In the genomic region with DNA sequence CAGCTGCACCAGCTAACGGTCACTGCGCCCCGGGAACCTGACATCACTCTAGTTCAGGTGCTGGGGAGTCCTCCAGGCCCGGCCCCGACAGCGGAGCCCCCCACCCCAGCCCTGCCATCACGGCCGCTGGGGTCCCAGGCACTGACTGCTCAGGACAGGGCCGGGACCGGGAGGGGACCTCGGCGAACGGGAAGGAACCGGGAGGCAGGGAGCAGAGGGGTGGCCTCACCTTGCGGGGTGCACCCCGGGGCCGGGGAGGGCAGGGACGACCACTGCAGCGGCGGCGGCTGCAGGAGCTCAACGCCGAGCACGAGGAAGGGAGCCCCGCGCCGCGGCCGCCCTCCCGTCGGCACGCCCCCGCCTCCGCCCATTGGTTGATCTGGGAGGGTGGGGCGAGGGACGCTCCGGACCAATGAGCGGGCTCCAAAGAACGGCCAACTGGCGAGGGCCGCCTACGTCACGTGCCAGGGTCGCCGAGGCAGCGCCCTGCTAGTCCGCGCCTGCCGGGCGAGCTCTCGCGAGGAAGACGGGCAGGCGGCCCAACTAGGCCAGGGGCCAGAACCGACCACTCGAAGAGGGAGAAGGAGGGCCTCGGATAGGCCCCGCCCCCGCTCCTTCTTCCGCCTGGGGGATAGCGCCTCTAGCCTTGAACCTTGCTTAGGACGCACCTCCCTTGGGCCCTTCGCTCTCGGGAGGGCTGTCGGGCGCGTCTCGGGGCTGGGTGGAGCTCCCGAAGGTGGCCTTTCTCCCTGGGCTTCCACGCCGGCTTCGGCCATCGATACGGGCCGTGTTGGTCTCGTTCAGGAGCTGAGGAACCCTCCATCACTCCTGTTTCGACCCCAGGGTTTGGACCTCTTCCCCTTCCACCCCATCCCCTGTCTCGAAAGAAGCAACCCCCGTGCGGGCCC, we compare ENCODE assay signal across 8 cellular contexts. TPM values are rescaled to one million over a fixed set of nuclear protein-coding genes. Genes with fewer than 3 reads are reported as not detected.
DNase-seq lines count a peak whose midpoint lies in the region; ATAC-seq, FAIRE-seq and TF ChIP-seq lines count a peak whose summit lies in the region.

ADISSP (minus strand) TSS at position 320 of the 908 bp plus-strand sequence. CDS start 7,653 bp downstream, outside the sequence.

- H3K27ac ChIP-seq in OCI-LY3 (ENCODE audit: low read length) (peak within 1 kb of the TSS; percentile 54), mesodermal cell (ENCODE audit: low read depth, low read length, severe bottlenecking) (peak within 1 kb of the TSS; percentile 97)

- H3K4me2 ChIP-seq in OCI-LY3 (ENCODE audit: low read length) = peak within 1 kb of the TSS; percentile 89

- H2AFZ ChIP-seq in OCI-LY3 (ENCODE audit: low read depth, low read length) = peak within 1 kb of the TSS; percentile 49

- no peaks in the 10 kb centered on the region for H3K9me3 ChIP-seq in OCI-LY3 (ENCODE audit: insufficient read depth, low read length)
- no peaks in the 10 kb centered on the region for H3K9me3 ChIP-seq in mesodermal cell (ENCODE audit: control insufficient read depth, low read length)

- no peaks in the 10 kb centered on the region for H3K27me3 ChIP-seq in OCI-LY3 (ENCODE audit: low read depth, low read length)

- H3K4me3 ChIP-seq in OCI-LY3 (ENCODE audit: low read length) = peak within 1 kb of the TSS; percentile 82
- peak within 1 kb of the TSS; percentile 70 for H3K4me3 ChIP-seq in mesodermal cell (ENCODE audit: extremely low read depth, insufficient read depth, low read length, poor library complexity, severe bottlenecking)

- DNase-seq in DMS 273 treated with DMSO at 0.1 percent for 48 hours (lab: John Stamatoyannopoulos, UW) = peak; percentile 96
- DNase-seq in HuH-7 (ENCODE audit: low spot score) = peak; percentile 100
- DNase-seq in activated CD8-positive, alpha-beta memory T cell treated with anti-CD3 and anti-CD28 coated beads, Interleukin-2, amount 50 U/mL, for 48 hours = peak; percentile 98
- DNase-seq in stimulated activated CD8-positive, alpha-beta memory T cell treated with anti-CD3 and anti-CD28 coated beads, Interleukin-15, amount 100 ng/mL, for 4 hours (ENCODE audit: low read depth in 2 of 2) = peak; percentile 92 to 95

- WGBS in mesodermal cell (ENCODE audit: insufficient coverage in 2 of 2), 2 experiments = 1% methylated on average over 58 to 66 of the region's 80 CpGs

- peak; percentile 98 for FAIRE-seq in endometrium (lab: Jason Lieb, UNC)

- H4K20me1 ChIP-seq in OCI-LY3 (ENCODE audit: insufficient read depth, low read length) = peaks cover 3% of the 10 kb centered on the region; the same call in 1 of the 2 replicates

- ATAC-seq in GM21515 (IDR thresholded peaks at IDR 0.05; ENCODE audit: unreplicated experiment) = peak; percentile 94

- H3K4me1 ChIP-seq in OCI-LY3 (ENCODE audit: low read length) = peaks cover 22% of the 10 kb centered on the region
- H3K4me1 ChIP-seq in mesodermal cell (ENCODE audit: control insufficient read depth, insufficient read depth, low read length, poor library complexity, severe bottlenecking) = peaks cover 13% of the 10 kb centered on the region

- peaks cover 31% of the 10 kb centered on the region for H3K79me2 ChIP-seq in OCI-LY3 (ENCODE audit: low read length)

- H3K9ac ChIP-seq in OCI-LY3 (ENCODE audit: low read length) = peak within 1 kb of the TSS; percentile 77

- no peaks in the 10 kb centered on the region for H3K36me3 ChIP-seq in OCI-LY3 (replicated peaks; ENCODE audit: low read depth, low read length)
- no peaks in the 10 kb centered on the region for H3K36me3 ChIP-seq in mesodermal cell (ENCODE audit: control insufficient read depth, insufficient read depth, low read length)

- TF ChIP-seq CTCF in OCI-LY3 (IDR thresholded peaks at IDR 0.05; ENCODE audit: low read depth, low read length) = peak; percentile 37

RNA-seq across cellular contexts. Expression of gene ADISSP, which starts in this region (rescaled TPM):
- 38.7 TPM for polyA plus RNA-seq in mesodermal cell (2013, experiment 1 of 2)
- polyA plus RNA-seq in mesodermal cell (2013, experiment 2 of 2) = 30.9 TPM

Comparison
In these comparisons a context has a peak if more than half of its experiments do, and no peak if none do; other contexts are left out.
1. Peak in every context shown above with its lines: DNase-seq, ATAC-seq, H3K4me3 ChIP-seq and H3K27ac ChIP-seq.